Comparison of ENCODE assay signal across 37 cellular contexts in the genomic region with DNA sequence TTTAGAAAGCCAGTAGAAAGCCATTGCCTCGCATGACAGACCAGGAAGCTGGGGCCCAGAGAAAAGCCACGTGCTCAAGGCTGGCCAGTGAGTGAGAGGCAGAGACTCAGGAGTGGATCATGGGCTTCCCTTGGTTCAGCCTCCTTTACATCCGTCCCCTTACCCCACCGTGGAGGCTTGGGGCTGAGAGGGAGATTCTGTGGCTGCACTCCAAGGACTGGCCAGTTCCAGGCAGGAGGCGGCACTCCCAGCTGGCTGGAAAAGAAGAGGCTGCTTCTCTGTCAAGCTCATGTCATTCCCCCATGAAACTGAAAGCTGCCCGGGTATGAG. TPM values are rescaled to one million over a fixed set of nuclear protein-coding genes. Genes with fewer than 3 reads are reported as not detected.
DNase-seq lines count a peak whose midpoint lies in the region; ATAC-seq, FAIRE-seq and TF ChIP-seq lines count a peak whose summit lies in the region.
"Had no signal": no experiment of that assay in that cellular context is flagged by ENCODE, and none has a peak within 500 bp of the region (broad histone marks: within the 10 kb centered on the region; RNA-seq: fewer than 3 reads in every experiment).

No MANE protein-coding gene starts in this region.

- H3K4me3 ChIP-seq in right atrium auricular region (no peak overlapping the region), astrocyte (ENCODE audit: insufficient read depth, low read depth, low read length) (no peak overlapping the region), neuronal stem cell (ENCODE audit: low read length in 2 of 2) (no peak overlapping the region), uterus (no peak overlapping the region), BE2C (ENCODE audit: low read depth, low read length) (no peak overlapping the region)
- H3K4me3 ChIP-seq: gastroesophageal sphincter, hepatocyte, left lung, SJSA1, smooth muscle cell, stomach, transverse colon had no signal

- H3K36me3 Mint-ChIP-seq in astrocyte (ENCODE audit: low read depth, unreplicated experiment): no peaks in the 10 kb centered on the region
- H3K36me3 Mint-ChIP-seq: activated naive CD8-positive, alpha-beta T cell treated with anti-CD3 and anti-CD28 coated beads for 36 hours had no signal

- H2BK12ac ChIP-seq in neuronal stem cell (ENCODE audit: low read length): no peak overlapping the region

- no peaks in the 10 kb centered on the region for H3K4me1 Mint-ChIP-seq in astrocyte (ENCODE audit: low read depth, unreplicated experiment)
- H3K4me1 Mint-ChIP-seq: activated naive CD8-positive, alpha-beta T cell treated with anti-CD3 and anti-CD28 coated beads for 36 hours had no signal

- H3K9me3 Mint-ChIP-seq in astrocyte (ENCODE audit: unreplicated experiment): peaks cover 19% of the 10 kb centered on the region

- peaks cover 60% of the 10 kb centered on the region for H3K27me3 Mint-ChIP-seq in astrocyte (ENCODE audit: low read depth, unreplicated experiment)

- DNase-seq in right atrium auricular region (ENCODE audit: low spot score): peak; percentile 49
- no peak for DNase-seq in left cardiac atrium
- DNase-seq in astrocyte (ENCODE audit: low read depth): no peak
- no peak for DNase-seq in neuronal stem cell (ENCODE audit: low spot score)
- peak in 1 of 2 donors; percentile 18 for DNase-seq in uterus
- DNase-seq in RKO (ENCODE audit: low spot score): no peak
- DNase-seq in BE2C: no peak
- DNase-seq in NCI-H345 treated with DMSO at 0.1 percent for 48 hours (lab: John Stamatoyannopoulos, UW; ENCODE audit: unreplicated experiment): no peak
- DNase-seq: activated CD4-positive, alpha-beta T cell treated with anti-CD3 and anti-CD28 coated beads, Interleukin-2, amount 50 U/mL, for 48 hours; activated naive CD8-positive, alpha-beta T cell treated with anti-CD3 and anti-CD28 coated beads for 36 hours; aorta; caudate nucleus; CD8-positive, alpha-beta memory T cell; DMS153; GDM1; left lung; mesenchymal stem cell; NCI-H1048; NCI-H1930; NCI-H2227 treated with DMSO at 0.1 percent for 48 hours; NCI-H69; stimulated activated CD4-positive, alpha-beta T cell treated with anti-CD3 and anti-CD28 coated beads, Interleukin-1b, Interleukin-23, amount 100 ng/mL, for 48 hours; stomach; transverse colon had no signal

- no peak overlapping the region for H2BK5ac ChIP-seq in neuronal stem cell (ENCODE audit: low read length)

- no peak overlapping the region for H3K18ac ChIP-seq in neuronal stem cell (ENCODE audit: low read length)

- peaks cover 0 to 11% of the 10 kb centered on the region in 2 donors for H3K9me3 ChIP-seq in right atrium auricular region
- no peaks in the 10 kb centered on the region for H3K9me3 ChIP-seq in astrocyte (ENCODE audit: insufficient read depth, low read depth, low read length)
- peaks cover 0 to 2% of the 10 kb centered on the region in 2 donors for H3K9me3 ChIP-seq in neuronal stem cell (replicated peaks in 1 of 2; ENCODE audit: control insufficient read depth in 2 of 2, insufficient read depth in 1 of 2, low read depth in 1 of 2, low read length in 2 of 2)
- H3K9me3 ChIP-seq in uterus: no peaks in the 10 kb centered on the region
- H3K9me3 ChIP-seq in BE2C: no peaks in the 10 kb centered on the region
- H3K9me3 ChIP-seq: SJSA1 had no signal

- H3K79me2 ChIP-seq in astrocyte (ENCODE audit: insufficient read depth, low read length): no peaks in the 10 kb centered on the region
- H3K79me2 ChIP-seq: hepatocyte had no signal

- no peak overlapping the region for H3K9ac ChIP-seq in astrocyte (ENCODE audit: low read length)
- no peak overlapping the region for H3K9ac ChIP-seq in neuronal stem cell (ENCODE audit: low read depth, low read length, poor library complexity)

- H3K4me1 ChIP-seq in right atrium auricular region (no peaks in the 10 kb centered on the region), astrocyte (ENCODE audit: insufficient read depth, low read length) (no peaks in the 10 kb centered on the region), neuronal stem cell (ENCODE audit: control insufficient read depth in 2 of 2, insufficient read depth in 1 of 2, low read depth in 1 of 2, low read length in 2 of 2) (no peaks in the 10 kb centered on the region), uterus (no peaks in the 10 kb centered on the region), BE2C (no peaks in the 10 kb centered on the region)
- H3K4me1 ChIP-seq: gastroesophageal sphincter, left lung, SJSA1, stomach, transverse colon had no signal

- no peak for TF ChIP-seq POLR2A in uterus (IDR thresholded peaks at IDR 0.05)

- H3K4me2 ChIP-seq in astrocyte (ENCODE audit: low read length) (no peak overlapping the region), neuronal stem cell (ENCODE audit: insufficient read depth, low read length, poor library complexity, severe bottlenecking) (no peak overlapping the region)
- H3K4me2 ChIP-seq: hepatocyte, smooth muscle cell had no signal

- no peaks in the 10 kb centered on the region for H4K20me1 ChIP-seq in astrocyte (ENCODE audit: insufficient read depth, low read length)

- H2BK120ac ChIP-seq in neuronal stem cell (ENCODE audit: low read depth, low read length): no peak overlapping the region

- intact Hi-C loops in left cardiac atrium (cut with DNase I) (no loop called here), uterus (cut with DNase I; ENCODE audit: low total_unique reads) (no loop called here)

- no peak for ATAC-seq in left cardiac atrium
- ATAC-seq: activated CD4-positive, CD25-positive, alpha-beta regulatory T cell treated with anti-CD3 and anti-CD28 coated beads, Interleukin-2, amount 50 U/mL, for 24 hours; gastroesophageal sphincter; left lung had no signal

- no peak overlapping the region for H3K4ac ChIP-seq in neuronal stem cell (ENCODE audit: low read length)

- no peak overlapping the region for H3K27ac Mint-ChIP-seq in astrocyte (ENCODE audit: unreplicated experiment)
- H3K27ac Mint-ChIP-seq: activated naive CD8-positive, alpha-beta T cell treated with anti-CD3 and anti-CD28 coated beads for 36 hours; CD8-positive, alpha-beta memory T cell had no signal

- H2AK5ac ChIP-seq in neuronal stem cell (ENCODE audit: low read depth, low read length): no peak overlapping the region

- H2AFZ ChIP-seq in astrocyte (ENCODE audit: low read depth, low read length) (peak overlapping the region; percentile 18), neuronal stem cell (ENCODE audit: low read length) (no peak overlapping the region)
- H2AFZ ChIP-seq: hepatocyte had no signal

- no peaks in the 10 kb centered on the region for H3K79me1 ChIP-seq in neuronal stem cell (ENCODE audit: low read depth, low read length)

- no peak for TF ChIP-seq CTCF in right atrium auricular region (IDR thresholded peaks at IDR 0.05)
- TF ChIP-seq CTCF in astrocyte (IDR thresholded peaks at IDR 0.05; ENCODE audit: insufficient read depth, low read depth, low read length): no peak
- no peak for TF ChIP-seq CTCF in uterus (IDR thresholded peaks at IDR 0.05)
- no peak for TF ChIP-seq CTCF in BE2C (IDR thresholded peaks at IDR 0.05; ENCODE audit: low read depth, low read length)

- no peaks in the 10 kb centered on the region for H3K27me3 ChIP-seq in right atrium auricular region
- peaks cover 29% of the 10 kb centered on the region for H3K27me3 ChIP-seq in astrocyte (ENCODE audit: insufficient read depth, low read length)
- peaks cover 4 to 40% (median 27%) of the 10 kb centered on the region in 3 experiments for H3K27me3 ChIP-seq in neuronal stem cell (ENCODE audit: control insufficient read depth in 3 of 3, insufficient read depth in 3 of 3, low read depth in 1 of 3, low read length in 3 of 3)
- H3K27me3 ChIP-seq in uterus: no peaks in the 10 kb centered on the region
- no peaks in the 10 kb centered on the region for H3K27me3 ChIP-seq in BE2C

- H3K4me3 Mint-ChIP-seq in astrocyte (ENCODE audit: unreplicated experiment): no peak overlapping the region
- H3K4me3 Mint-ChIP-seq: activated naive CD8-positive, alpha-beta T cell treated with anti-CD3 and anti-CD28 coated beads for 36 hours; CD8-positive, alpha-beta memory T cell had no signal

- H3K23ac ChIP-seq in neuronal stem cell (ENCODE audit: low read depth, low read length, poor library complexity): peak overlapping the region; percentile 8

- no peak overlapping the region for H4K8ac ChIP-seq in neuronal stem cell (ENCODE audit: low read depth, low read length)

- WGBS in neuronal stem cell (ENCODE audit: extremely low coverage in 2 of 2, insufficient read length in 2 of 2, insufficient replicate concordance in 1 of 2), 2 donors: no CpG with 5 or more reads among the region's 6 CpGs

- H2BK15ac ChIP-seq in neuronal stem cell (ENCODE audit: low read length): no peak overlapping the region

- H3K27ac ChIP-seq in right atrium auricular region: no peak overlapping the region
- no peak overlapping the region for H3K27ac ChIP-seq in astrocyte (ENCODE audit: low read depth, low read length)
- no peak overlapping the region for H3K27ac ChIP-seq in neuronal stem cell (replicated peaks; ENCODE audit: low read length)
- H3K27ac ChIP-seq in uterus: peak overlapping the region; percentile 65 to 69
- H3K27ac ChIP-seq: gastroesophageal sphincter, hepatocyte, HL-60, left lung, SJSA1, stomach, transverse colon had no signal

- H3K36me3 ChIP-seq in right atrium auricular region: no peaks in the 10 kb centered on the region
- no peaks in the 10 kb centered on the region for H3K36me3 ChIP-seq in astrocyte (ENCODE audit: insufficient read depth, low read length)
- H3K36me3 ChIP-seq in neuronal stem cell (replicated peaks in 1 of 2; ENCODE audit: control insufficient read depth in 2 of 2, insufficient read depth in 2 of 2, low read length in 2 of 2): no peaks in the 10 kb centered on the region
- no peaks in the 10 kb centered on the region for H3K36me3 ChIP-seq in uterus
- no peaks in the 10 kb centered on the region for H3K36me3 ChIP-seq in BE2C
- H3K36me3 ChIP-seq: gastroesophageal sphincter, left lung, SJSA1, stomach, transverse colon had no signal

- H4K91ac ChIP-seq in neuronal stem cell (ENCODE audit: low read depth, low read length, poor library complexity): no peak overlapping the region

- FAIRE-seq in astrocyte (lab: Jason Lieb, UNC): no peak
- FAIRE-seq: GM18507, RCC 7860, TTC549 had no signal

- H3K14ac ChIP-seq in neuronal stem cell (ENCODE audit: low read length): no peak overlapping the region

RNA-seq across cellular contexts. Expression of a gene that starts 6.6 kb away (rescaled TPM):
- total RNA-seq in right atrium auricular region (under 1 TPM in 1 of 2 donors, not detected in 1; 0.51 TPM), left cardiac atrium (under 1 TPM; 0.39 to 0.50 TPM), astrocyte (not detected in 2 replicates), uterus (1 to 10 TPM in 3 of 4 donors, not detected in 1; 1.0 to 1.6 (median 1.5) TPM)
- 0.07 TPM for polyA plus RNA-seq in neuronal stem cell (2013, experiment 1 of 2)
- 0.06 TPM for polyA plus RNA-seq in neuronal stem cell (2013, experiment 2 of 2)
- polyA plus RNA-seq in BE2C (2012; ENCODE audit: insufficient read depth, insufficient read length, low read depth): not detected
- total RNA-seq: A673; LHCN-M2; myocyte; SJSA1; smooth muscle cell; T-helper 1 cell treated with Interleukin-12 subunit alpha and Interleukin-12 subunit beta and Interleukin-4 antibody, amounts not matched to agents 30 ng/mL and 1 ng/mL, for 36 hours had no signal
- polyA plus RNA-seq: aorta had no signal

RNA-seq across cellular contexts. Expression of a gene that starts 24.8 kb away (rescaled TPM):
- 10 to 100 TPM in 1 of 2 donors, 1 to 10 TPM in 1; 1.4 to 11.9 TPM for total RNA-seq in right atrium auricular region
- total RNA-seq in left cardiac atrium: 10 to 100 TPM in 1 of 2 donors, 1 to 10 TPM in 1; 4.8 to 19.1 TPM
- total RNA-seq in astrocyte: not detected in 2 replicates
- not detected for polyA plus RNA-seq in neuronal stem cell (2013, experiment 1 of 2)
- not detected for polyA plus RNA-seq in neuronal stem cell (2013, experiment 2 of 2)
- total RNA-seq in uterus: 1 to 10 TPM in 2 of 4 donors, not detected in 2; 1.7 to 1.8 TPM
- not detected for polyA plus RNA-seq in BE2C (2012; ENCODE audit: insufficient read depth, insufficient read length, low read depth)
- total RNA-seq: A673, LHCN-M2, myocyte, smooth muscle cell had no signal
- polyA plus RNA-seq: smooth muscle cell had no signal

RNA-seq across cellular contexts. Expression of a gene that starts 24.8 kb away (rescaled TPM):
- total RNA-seq in right atrium auricular region (10 to 100 TPM in 1 of 2 donors, 1 to 10 TPM in 1; 2.6 to 15.2 TPM), left cardiac atrium (10 to 100 TPM; 11.6 to 15.0 TPM), astrocyte (not detected in 2 replicates), uterus (1 to 10 TPM in 2 of 4 donors, not detected in 2; 2.5 to 3.3 TPM)
- polyA plus RNA-seq in neuronal stem cell (2013, experiment 1 of 2): not detected
- polyA plus RNA-seq in neuronal stem cell (2013, experiment 2 of 2): 0.01 TPM
- polyA plus RNA-seq in BE2C (2012; ENCODE audit: insufficient read depth, insufficient read length, low read depth): 3.5 TPM
- total RNA-seq: A673, LHCN-M2, myocyte, smooth muscle cell had no signal
- polyA plus RNA-seq: smooth muscle cell had no signal

Comparison
In these comparisons a context has a peak if more than half of its experiments do, and no peak if none do; other contexts are left out.
1. H3K27ac ChIP-seq: peak in uterus (2 of 2); none in right atrium auricular region (0 of 2), astrocyte (single experiment) and neuronal stem cell (single experiment).